19 cellular contexts compared by ENCODE assay signal in the genomic region with DNA sequence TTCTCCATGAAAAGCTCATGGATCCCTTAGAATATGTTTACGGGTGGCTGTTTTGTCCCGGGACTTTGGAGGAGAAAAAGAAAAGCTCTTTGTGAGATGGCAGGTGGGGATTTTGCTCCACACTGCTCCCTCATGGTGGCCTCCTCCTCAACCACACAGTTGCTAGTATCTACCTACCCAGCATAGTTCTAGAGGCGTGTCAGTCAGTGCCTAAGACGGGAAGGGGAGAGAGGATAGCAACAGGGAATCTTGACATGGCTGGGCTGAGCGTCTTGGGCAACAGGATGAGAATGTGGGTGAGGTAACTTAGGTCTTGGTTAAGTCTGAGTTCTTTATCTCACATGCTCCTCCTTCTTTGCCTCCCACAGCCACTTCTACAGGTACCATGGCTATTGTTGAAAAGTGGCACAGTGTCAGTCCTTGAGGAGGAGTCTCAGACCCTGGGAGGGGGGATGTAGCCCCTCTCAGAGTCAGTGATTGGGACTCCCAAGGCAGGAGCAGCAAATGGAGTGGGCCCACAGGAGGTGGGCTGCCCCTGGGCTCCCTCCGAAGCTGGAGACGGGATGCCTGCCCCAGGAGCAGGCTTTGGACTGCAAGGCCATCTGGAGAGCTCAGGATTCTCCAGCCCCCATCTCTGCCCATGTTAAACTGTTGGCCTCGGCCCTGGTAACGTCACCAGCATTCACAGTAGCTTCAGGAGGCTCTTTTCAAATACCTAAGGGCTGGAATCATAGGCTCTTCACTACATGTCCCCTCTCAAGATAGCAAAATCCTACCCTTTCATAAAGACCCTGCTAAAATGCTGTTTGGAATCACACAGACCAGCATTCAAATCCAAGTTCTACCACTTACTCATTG.
DNase-seq lines count a peak whose midpoint lies in the region; ATAC-seq and TF ChIP-seq lines count a peak whose summit lies in the region.
"Had no signal": no experiment of that assay in that cellular context is flagged by ENCODE, and none has a peak within 500 bp of the region (broad histone marks: within the 10 kb centered on the region; RNA-seq: fewer than 3 reads in every experiment).

No MANE protein-coding gene starts in this region.

- H3K9me3 ChIP-seq in right cardiac atrium (ENCODE audit: control insufficient read depth, low read length) (no peaks in the 10 kb centered on the region), mucosa of rectum (ENCODE audit: control insufficient read depth in 2 of 2, low read length in 2 of 2) (no peaks in the 10 kb centered on the region)

- WGBS in right cardiac atrium, result 68% methylated on average over 9 of the region's 9 CpGs

- H3K27me3 ChIP-seq in right cardiac atrium (ENCODE audit: control insufficient read depth, insufficient read depth), result no peaks in the 10 kb centered on the region
- H3K27me3 ChIP-seq in mucosa of rectum (ENCODE audit: control insufficient read depth in 2 of 2, insufficient read depth in 2 of 2, low read length in 2 of 2), result no peaks in the 10 kb centered on the region
- H3K27me3 ChIP-seq: neural progenitor cell had no signal

- no peak overlapping the region for H3K9ac ChIP-seq in mucosa of rectum (ENCODE audit: low read depth in 1 of 2, low read length in 2 of 2)
- H3K9ac ChIP-seq: neural progenitor cell had no signal

- H3K4me3 ChIP-seq in right cardiac atrium (ENCODE audit: low read length) (no peak overlapping the region), coronary artery (peak overlapping the region; percentile 63), mucosa of rectum (ENCODE audit: low read length in 2 of 2) (no peak overlapping the region)
- H3K4me3 ChIP-seq: neural progenitor cell had no signal

- H3K4me1 ChIP-seq in right cardiac atrium (ENCODE audit: control insufficient read depth, insufficient read depth, low read length), result peaks cover 11% of the 10 kb centered on the region
- H3K4me1 ChIP-seq in mucosa of rectum (ENCODE audit: control insufficient read depth in 2 of 2, insufficient read depth in 2 of 2, low read length in 2 of 2), result peaks cover 21 to 31% of the 10 kb centered on the region in 2 donors

- ATAC-seq in right cardiac atrium, result no peak
- ATAC-seq in left cardiac atrium, result no peak
- ATAC-seq in GM21515 (IDR thresholded peaks at IDR 0.05; ENCODE audit: unreplicated experiment), result no peak
- ATAC-seq in GM21619 (IDR thresholded peaks at IDR 0.05; ENCODE audit: unreplicated experiment), result no peak
- ATAC-seq: activated naive CD4-positive, alpha-beta T cell treated with anti-CD3 and anti-CD28 coated beads, Interleukin-2, amount 50 U/mL, for 72 hours; esophagus mucosa; stimulated activated memory B cell treated with anti-CD40 and anti-IgM and Interleukin-4, amounts not matched to agents 10 μg/mL and 1 μg/mL and 100 μg/mL, for 72 hours had no signal

- peak overlapping the region; percentile 94 for H3K27ac ChIP-seq in right cardiac atrium (ENCODE audit: low read length)
- peak overlapping the region; percentile 80 to 83 for H3K27ac ChIP-seq in coronary artery
- H3K27ac ChIP-seq in mucosa of rectum (ENCODE audit: low read depth in 2 of 2, low read length in 2 of 2), result peak overlapping the region; percentile 43 to 66
- no peak overlapping the region for H3K27ac ChIP-seq in caudate nucleus (ENCODE audit: low read depth, low read length)
- H3K27ac ChIP-seq: neural progenitor cell had no signal

- no peak for DNase-seq in right cardiac atrium
- DNase-seq in left cardiac atrium, result no peak
- no peak for DNase-seq in coronary artery (ENCODE audit: low spot score)
- DNase-seq in caudate nucleus (lab: John Stamatoyannopoulos, UW), result no peak
- DNase-seq in GOT3 (lab: John Stamatoyannopoulos, UW), result no peak
- DNase-seq: activated CD4-positive, alpha-beta T cell treated with anti-CD3 and anti-CD28 coated beads, Interleukin-2, amount 50 U/mL, for 48 hours; activated T-cell treated with anti-CD3 and anti-CD28 coated beads, Interleukin-2, amount 50 U/mL, for 48 hours; dermis blood vessel endothelial cell; DMS153; kidney; NCI-H1930; NCI-H510A treated with DMSO at 0.1 percent for 48 hours had no signal

- H3K36me3 ChIP-seq in mucosa of rectum (ENCODE audit: control insufficient read depth in 2 of 2, insufficient read depth in 2 of 2, low read length in 2 of 2), result no peaks in the 10 kb centered on the region
- H3K36me3 ChIP-seq: neural progenitor cell had no signal

- intact Hi-C loops in right cardiac atrium (cut with DNase I) (no loop called here), left cardiac atrium (cut with DNase I) (no loop called here)

- no peak for TF ChIP-seq CTCF in coronary artery (IDR thresholded peaks at IDR 0.05)
